13 cellular contexts compared by ENCODE assay signal in genomic region chr5:159850192-159850573, GRCh38.
DNase-seq lines count a peak whose midpoint lies in the region; ATAC-seq and TF ChIP-seq lines count a peak whose summit lies in the region.
"Had no signal": no experiment of that assay in that cellular context is flagged by ENCODE, and none has a peak within 500 bp of the region (broad histone marks: within the 10 kb centered on the region; RNA-seq: fewer than 3 reads in every experiment).

No MANE protein-coding gene starts in this region.

- peak overlapping the region in 1 of 2 experiments; percentile 45; a peak in 2 of 4 replicates for H3K27ac ChIP-seq in SK-N-SH (ENCODE audit: low read depth in 2 of 2, low read length in 1 of 2)
- no peak overlapping the region for H3K27ac ChIP-seq in foreskin keratinocyte
- H3K27ac ChIP-seq in thyroid gland = no peak overlapping the region
- no peak overlapping the region for H3K27ac ChIP-seq in suprapubic skin
- H3K27ac ChIP-seq: 22Rv1 had no signal

- no peaks in the 10 kb centered on the region for H4K20me1 ChIP-seq in SK-N-SH (ENCODE audit: insufficient read depth)

- H3K4me1 ChIP-seq in SK-N-SH (ENCODE audit: control insufficient read depth in 1 of 2, insufficient read depth in 2 of 2, low read depth in 1 of 2, low read length in 1 of 2) = peaks cover 0 to 7% of the 10 kb centered on the region in 2 experiments; a peak in 1 of 4 replicates
- H3K4me1 ChIP-seq in foreskin keratinocyte = peaks cover 20% of the 10 kb centered on the region
- H3K4me1 ChIP-seq in thyroid gland = peaks cover 3 to 5% of the 10 kb centered on the region in 2 donors
- H3K4me1 ChIP-seq in suprapubic skin = no peaks in the 10 kb centered on the region

- no peaks in the 10 kb centered on the region for H3K27me3 ChIP-seq in SK-N-SH (ENCODE audit: insufficient read depth)
- H3K27me3 ChIP-seq in foreskin keratinocyte = peaks cover 5% of the 10 kb centered on the region
- no peaks in the 10 kb centered on the region for H3K27me3 ChIP-seq in thyroid gland
- H3K27me3 ChIP-seq in suprapubic skin = no peaks in the 10 kb centered on the region

- peak; percentile 51 for DNase-seq in DMS53 (lab: John Stamatoyannopoulos, UW)
- DNase-seq in DMS53 treated with DMSO at 0.1 percent for 48 hours (lab: John Stamatoyannopoulos, UW; ENCODE audit: unreplicated experiment) = no peak
- DNase-seq in SK-N-SH = no peak
- peak; percentile 57 to 84 for DNase-seq in foreskin keratinocyte
- peak; percentile 55 to 60 for DNase-seq in thyroid gland
- no peak for DNase-seq in MV-4-11 (lab: John Stamatoyannopoulos, UW)
- DNase-seq in suprapubic skin (ENCODE audit: low spot score in 2 of 2) = no peak
- no peak for DNase-seq in NCI-H1436 treated with DMSO at 0.1 percent for 48 hours (lab: John Stamatoyannopoulos, UW)
- DNase-seq: activated CD8-positive, alpha-beta T cell treated with anti-CD3 and anti-CD28 coated beads for 36 hours; naive B cell; NCI-H524 treated with DMSO at 0.1 percent for 48 hours; stimulated activated CD4-positive, alpha-beta T cell treated with anti-CD3 and anti-CD28 coated beads, Interleukin-12 subunit alpha, Interleukin-12 subunit beta, amount 100 ng/mL, for 4 hours had no signal

- H3K36me3 ChIP-seq in SK-N-SH (replicated peaks in 1 of 2; ENCODE audit: control insufficient read depth in 1 of 2, insufficient read depth in 2 of 2, low read length in 1 of 2) (no peaks in the 10 kb centered on the region), thyroid gland (no peaks in the 10 kb centered on the region), suprapubic skin (no peaks in the 10 kb centered on the region)

- no peaks in the 10 kb centered on the region for H3K79me2 ChIP-seq in SK-N-SH (ENCODE audit: insufficient read depth)

- no peak overlapping the region for H3K9ac ChIP-seq in SK-N-SH

- no peak overlapping the region for H3K4me3 ChIP-seq in SK-N-SH (ENCODE audit: low read depth in 2 of 2, low read length in 1 of 2)
- no peak overlapping the region for H3K4me3 ChIP-seq in thyroid gland (replicated peaks in 1 of 3)
- H3K4me3 ChIP-seq in suprapubic skin = no peak overlapping the region

- 42% methylated on average over 5 of the region's 5 CpGs for WGBS in SK-N-SH (ENCODE audit: low lambda C conversion rate)
- WGBS in thyroid gland, 2 donors = 23 to 41% methylated on average over 5 of the region's 5 CpGs
- WGBS in suprapubic skin = 50% methylated on average over 5 of the region's 5 CpGs

- no peak for TF ChIP-seq RAD21 in SK-N-SH (IDR thresholded peaks at IDR 0.05; ENCODE audit: low read length)

- H3K4me2 ChIP-seq in SK-N-SH = no peak overlapping the region

- TF ChIP-seq CTCF in SK-N-SH (IDR thresholded peaks at IDR 0.05) (no peak), foreskin keratinocyte (conservative IDR thresholded peaks at IDR 0.05) (no peak), thyroid gland (IDR thresholded peaks at IDR 0.05) (no peak), suprapubic skin (IDR thresholded peaks at IDR 0.05) (no peak)

- no peak overlapping the region for H2AFZ ChIP-seq in SK-N-SH (ENCODE audit: low read depth)

- peak; percentile 88 for ATAC-seq in foreskin keratinocyte
- ATAC-seq: activated CD8-positive, alpha-beta T cell treated with anti-CD3 and anti-CD28 coated beads for 36 hours had no signal

- peaks cover 24% of the 10 kb centered on the region for H3F3A ChIP-seq in SK-N-SH (replicated peaks; ENCODE audit: insufficient read depth)

- CTCF ChIA-PET in SK-N-SH (lab: Yijun Ruan, JAX) = no interaction called here

- POLR2A ChIA-PET in SK-N-SH (lab: Yijun Ruan, JAX) = no interaction called here

- no peak for TF ChIP-seq POLR2A in thyroid gland (IDR thresholded peaks at IDR 0.05)
- no peak for TF ChIP-seq POLR2A in suprapubic skin (IDR thresholded peaks at IDR 0.05)

- no peaks in the 10 kb centered on the region for H3K9me2 ChIP-seq in SK-N-SH

- TF ChIP-seq EP300 in SK-N-SH (IDR thresholded peaks at IDR 0.05; ENCODE audit: borderline replicate concordance in 1 of 2, low read depth in 1 of 2, low read length in 1 of 2) (peak in 1 of 2 experiments; percentile 55; a peak in 1 of 4 replicates), suprapubic skin (IDR thresholded peaks at IDR 0.05) (no peak)

- intact Hi-C loops in thyroid gland (cut with DNase I) = no loop called here

- H3K9me3 ChIP-seq in SK-N-SH (no peaks in the 10 kb centered on the region), thyroid gland (no peaks in the 10 kb centered on the region), suprapubic skin (no peaks in the 10 kb centered on the region)

TF ChIP-seq in SK-N-SH, 30 proteins besides CTCF, POLR2A, EP300 and RAD21 (continues in another document):
- no peak for TF ChIP-seq ELF1 (IDR thresholded peaks at IDR 0.05)
- TF ChIP-seq POLR2AphosphoS5 (IDR thresholded peaks at IDR 0.05; ENCODE audit: low read depth, low read length) = no peak
- TF ChIP-seq MXI1 (IDR thresholded peaks at IDR 0.05; ENCODE audit: low read depth, low read length) = no peak
- TF ChIP-seq REST (IDR thresholded peaks at IDR 0.05; ENCODE audit: low read depth, low read length) = no peak
- TF ChIP-seq NRF1 (IDR thresholded peaks at IDR 0.05; ENCODE audit: low read depth, low read length) = no peak
- no peak for TF ChIP-seq RXRA (IDR thresholded peaks at IDR 0.05; ENCODE audit: borderline replicate concordance, low read depth)
- peak; percentile 76 for TF ChIP-seq FOSL2 (IDR thresholded peaks at IDR 0.05; ENCODE audit: borderline replicate concordance, low read depth)
- TF ChIP-seq TEAD4 (IDR thresholded peaks at IDR 0.05; ENCODE audit: borderline replicate concordance, insufficient read depth) = no peak
- TF ChIP-seq CHD2 (IDR thresholded peaks at IDR 0.05; ENCODE audit: low read length, partially characterized antibody) = no peak
- TF ChIP-seq EZH2phosphoT487 (IDR thresholded peaks at IDR 0.05; ENCODE audit: borderline replicate concordance, low read depth) = no peak
- TF ChIP-seq, protein P1, sequence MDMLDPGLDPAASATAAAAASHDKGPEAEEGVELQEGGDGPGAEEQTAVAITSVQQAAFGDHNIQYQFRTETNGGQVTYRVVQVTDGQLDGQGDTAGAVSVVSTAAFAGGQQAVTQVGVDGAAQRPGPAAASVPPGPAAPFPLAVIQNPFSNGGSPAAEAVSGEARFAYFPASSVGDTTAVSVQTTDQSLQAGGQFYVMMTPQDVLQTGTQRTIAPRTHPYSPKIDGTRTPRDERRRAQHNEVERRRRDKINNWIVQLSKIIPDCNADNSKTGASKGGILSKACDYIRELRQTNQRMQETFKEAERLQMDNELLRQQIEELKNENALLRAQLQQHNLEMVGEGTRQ (IDR thresholded peaks at IDR 0.05; ENCODE audit: borderline replicate concordance, low read depth, low read length) = no peak
- TF ChIP-seq GABPA (IDR thresholded peaks at IDR 0.05; ENCODE audit: low read depth) = no peak
- no peak for TF ChIP-seq FOXJ3 (CRISPR knock-in tag; IDR thresholded peaks at IDR 0.05)
- TF ChIP-seq, protein P2, sequence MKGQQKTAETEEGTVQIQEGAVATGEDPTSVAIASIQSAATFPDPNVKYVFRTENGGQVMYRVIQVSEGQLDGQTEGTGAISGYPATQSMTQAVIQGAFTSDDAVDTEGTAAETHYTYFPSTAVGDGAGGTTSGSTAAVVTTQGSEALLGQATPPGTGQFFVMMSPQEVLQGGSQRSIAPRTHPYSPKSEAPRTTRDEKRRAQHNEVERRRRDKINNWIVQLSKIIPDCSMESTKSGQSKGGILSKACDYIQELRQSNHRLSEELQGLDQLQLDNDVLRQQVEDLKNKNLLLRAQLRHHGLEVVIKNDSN (IDR thresholded peaks at IDR 0.05; ENCODE audit: borderline replicate concordance, low read depth) = no peak
- no peak for TF ChIP-seq FOXM1 (IDR thresholded peaks at IDR 0.05; ENCODE audit: low read depth)
- no peak for TF ChIP-seq SIN3A (IDR thresholded peaks at IDR 0.05; ENCODE audit: borderline replicate concordance, low read depth, low read length)
- no peak for TF ChIP-seq YY1 (IDR thresholded peaks at IDR 0.05; ENCODE audit: low read depth)
- peak; percentile 60; the same call in 1 of the 2 replicates for TF ChIP-seq NFIC (IDR thresholded peaks at IDR 0.05; ENCODE audit: borderline replicate concordance)
- no peak for TF ChIP-seq RCOR1 (IDR thresholded peaks at IDR 0.05; ENCODE audit: low read length)
- TF ChIP-seq SMC3 (IDR thresholded peaks at IDR 0.05; ENCODE audit: low read depth, low read length) = no peak

Comparison
In these comparisons a context has a peak if more than half of its experiments do, and no peak if none do; other contexts are left out.
1. DNase-seq: peak in DMS53 (single experiment), foreskin keratinocyte (2 of 2) and thyroid gland (2 of 2); none in DMS53 treated with DMSO at 0.1 percent for 48 hours (single experiment), SK-N-SH (single experiment), MV-4-11 (single experiment), suprapubic skin (0 of 2) and NCI-H1436 treated with DMSO at 0.1 percent for 48 hours (single experiment).